27 cellular contexts compared by ENCODE assay signal in genomic region chr9:100396769-100397168, GRCh38.
"Had no signal": no experiment of that assay in that cellular context is flagged by ENCODE, and none has a peak within 500 bp of the region (broad histone marks: within the 10 kb centered on the region; RNA-seq: fewer than 3 reads in every experiment).

No MANE protein-coding gene starts in this region.

- H3K27ac ChIP-seq: stomach, suprapubic skin, testis, thoracic aorta, thyroid gland, tibial artery, tibial nerve, transverse colon, upper lobe of left lung, upper lobe of right lung, uterus, vagina had no signal

- H3K4me3 ChIP-seq: stomach, suprapubic skin, testis, thoracic aorta, thyroid gland, tibial artery, tibial nerve, transverse colon, upper lobe of left lung, upper lobe of right lung, uterus, vagina had no signal

- H3K4me1 ChIP-seq: stomach, suprapubic skin, testis, thyroid gland, tibial artery, tibial nerve, transverse colon, upper lobe of left lung, upper lobe of right lung, uterus, vagina had no signal

- H3K27me3 ChIP-seq: stomach, suprapubic skin, testis, thyroid gland, tibial artery, tibial nerve, transverse colon, upper lobe of left lung, upper lobe of right lung, uterus, vagina had no signal

- H3K9me3 ChIP-seq: suprapubic skin, testis, thoracic aorta, thyroid gland, tibial artery, transverse colon, upper lobe of right lung, uterus, vagina had no signal

- ATAC-seq: stimulated activated effector memory CD8-positive, alpha-beta T cell treated with anti-CD3 and anti-CD28 coated beads, Interleukin-12 subunit alpha, Interleukin-12 subunit beta, amount 100 ng/mL, for 72 hours; stimulated activated memory B cell treated with anti-CD40 and anti-IgM and Interleukin-4, amounts not matched to agents 10 μg/mL and 1 μg/mL and 100 μg/mL, for 72 hours; stimulated activated naive B cell treated with anti-CD40 and anti-IgM and Interleukin-4, amounts not matched to agents 10 μg/mL and 1 μg/mL and 100 μg/mL, for 72 hours; stimulated activated naive CD8-positive, alpha-beta T cell treated with anti-CD3 and anti-CD28 coated beads, Interleukin-15, amount 100 ng/mL, for 72 hours; stimulated activated naive CD8-positive, alpha-beta T cell treated with anti-CD3 and anti-CD28 coated beads, Interleukin-15, Interleukin-2, amounts not matched to agents 100 U/mL and 50 U/mL, for 24 hours; upper lobe of right lung had no signal

- DNase-seq: stimulated activated CD4-positive, alpha-beta T cell treated with anti-CD3 and anti-CD28 coated beads, Interleukin-2, amount 100 ng/mL, for 48 hours; stimulated activated CD4-positive, alpha-beta T cell treated with anti-CD3 and anti-CD28 coated beads, Interleukin-4, amount 100 ng/mL, for 1 hour; stimulated activated CD4-positive, alpha-beta T cell treated with anti-CD3 and anti-CD28 coated beads, Interleukin-4, amount 100 ng/mL, for 24 hours; stimulated activated CD4-positive, alpha-beta T cell treated with anti-CD3 and anti-CD28 coated beads, Interleukin-4, amount 100 ng/mL, for 4 hours; stimulated activated CD8-positive, alpha-beta memory T cell treated with anti-CD3 and anti-CD28 coated beads, Interleukin-4, amount 100 ng/mL, for 48 hours; stimulated activated naive B cell treated with anti-CD40 and anti-IgM and Interleukin-4, amounts not matched to agents 10 μg/mL and 1 μg/mL and 100 μg/mL, for 72 hours; stimulated activated naive CD4-positive, alpha-beta T cell; stimulated activated naive CD4-positive, alpha-beta T cell treated with Interleukin-2 at 50 U/mL for 16 hours; stimulated activated naive CD8-positive, alpha-beta T cell treated with anti-CD3 and anti-CD28 coated beads, Interleukin-15, amount 100 ng/mL, for 72 hours; stimulated activated naive CD8-positive, alpha-beta T cell treated with anti-CD3 and anti-CD28 coated beads, Interleukin-15, Interleukin-2, amounts not matched to agents 100 U/mL and 50 U/mL, for 24 hours; stomach; substantia nigra; testis; thyroid gland; tibial artery; transverse colon; trophoblast cell; upper lobe of left lung; upper lobe of right lung; uterus had no signal

- FAIRE-seq: urothelium cell line had no signal

- H3K36me3 ChIP-seq: suprapubic skin, thoracic aorta, thyroid gland, transverse colon, upper lobe of left lung, upper lobe of right lung, uterus, vagina had no signal
